10 cellular contexts compared by ENCODE assay signal in genomic region chr5:95647886-95648860, GRCh38. TPM values are rescaled to one million over a fixed set of nuclear protein-coding genes. Genes with fewer than 3 reads are reported as not detected.
DNase-seq lines count a peak whose midpoint lies in the region; ATAC-seq and TF ChIP-seq lines count a peak whose summit lies in the region.
"Had no signal": no experiment of that assay in that cellular context is flagged by ENCODE, and none has a peak within 500 bp of the region (broad histone marks: within the 10 kb centered on the region; RNA-seq: fewer than 3 reads in every experiment).

No MANE protein-coding gene starts in this region.

- H3K9me3 ChIP-seq in CD4-positive, alpha-beta memory T cell (ENCODE audit: control insufficient read depth in 1 of 2, low read length in 2 of 2): no peaks in the 10 kb centered on the region
- H3K9me3 ChIP-seq in Karpas-422 (ENCODE audit: low read length): no peaks in the 10 kb centered on the region
- no peaks in the 10 kb centered on the region for H3K9me3 ChIP-seq in ascending aorta

- H3K27me3 Mint-ChIP-seq in CD4-positive, alpha-beta memory T cell: no peaks in the 10 kb centered on the region
- H3K27me3 Mint-ChIP-seq in activated T-helper 17 cell treated with anti-CD3 and anti-CD28 coated beads, Interleukin-2, amount 50 U/mL, for 72 hours: no peaks in the 10 kb centered on the region
- no peaks in the 10 kb centered on the region for H3K27me3 Mint-ChIP-seq in mesothelial cell of epicardium (ENCODE audit: low read depth)

- H3K9ac ChIP-seq in Karpas-422 (ENCODE audit: low read length): peak overlapping the region; percentile 76

- peak overlapping the region; percentile 81; the same call in 1 of the 2 replicates for H2AFZ ChIP-seq in Karpas-422 (ENCODE audit: low read length)

- H3K27me3 ChIP-seq in CD4-positive, alpha-beta memory T cell (ENCODE audit: insufficient read depth, low read length): no peaks in the 10 kb centered on the region
- H3K27me3 ChIP-seq in Karpas-422 (ENCODE audit: low read length): no peaks in the 10 kb centered on the region
- no peaks in the 10 kb centered on the region for H3K27me3 ChIP-seq in ascending aorta

- CTCF ChIA-PET in CD4-positive, alpha-beta memory T cell (lab: Charles Lee; ENCODE audit: partially characterized antibody): interaction anchor here (0.6 to 8.3 kb wide), 8 partner anchors 16 to 196 kb away, joined by 3 to 131 read pairs (median 4); partner anchors contain the start of genes ARSK and SKIC3

- peaks cover 10 to 15% of the 10 kb centered on the region in 2 donors for H3K36me3 Mint-ChIP-seq in CD4-positive, alpha-beta memory T cell
- H3K36me3 Mint-ChIP-seq in activated T-helper 17 cell treated with anti-CD3 and anti-CD28 coated beads, Interleukin-2, amount 50 U/mL, for 72 hours (ENCODE audit: low read depth): peaks cover 17% of the 10 kb centered on the region
- H3K36me3 Mint-ChIP-seq in mesothelial cell of epicardium: peaks cover 4% of the 10 kb centered on the region

- H3K36me3 ChIP-seq in CD4-positive, alpha-beta memory T cell (ENCODE audit: insufficient read depth, low read length): peaks cover 4% of the 10 kb centered on the region
- H3K36me3 ChIP-seq in Karpas-422 (ENCODE audit: insufficient read depth, low read length): no peaks in the 10 kb centered on the region
- H3K36me3 ChIP-seq in ascending aorta: no peaks in the 10 kb centered on the region

- H3K4me2 ChIP-seq in Karpas-422 (ENCODE audit: low read depth, low read length, poor library complexity, severe bottlenecking): peak overlapping the region; percentile 92

- H3K9me2 ChIP-seq in Karpas-422 (replicated peaks; ENCODE audit: insufficient read depth, low read length): no peaks in the 10 kb centered on the region

- no peaks in the 10 kb centered on the region for H4K20me1 ChIP-seq in Karpas-422 (ENCODE audit: insufficient read depth, low read depth, low read length)

- DNase-seq in CD4-positive, alpha-beta memory T cell: peak in 1 of 5 donors; percentile 10
- DNase-seq in Karpas-422 (peak; percentile 48), mesothelial cell of epicardium (ENCODE audit: low spot score in 2 of 2, unreplicated experiment in 2 of 2) (no peak), iPS-NIHi7 (ENCODE audit: extremely low spot score) (no peak), ascending aorta (ENCODE audit: low spot score in 2 of 2) (no peak)
- DNase-seq in stimulated activated CD4-positive, alpha-beta T cell treated with anti-CD3 and anti-CD28 coated beads, Interleukin-4, amount 100 ng/mL, for 1 hour: no peak
- DNase-seq: retina had no signal

- H3K4me1 ChIP-seq in CD4-positive, alpha-beta memory T cell (ENCODE audit: insufficient read depth, low read length): peaks cover 31% of the 10 kb centered on the region
- H3K4me1 ChIP-seq in Karpas-422 (ENCODE audit: low read length): peaks cover 30% of the 10 kb centered on the region
- peaks cover 0 to 4% of the 10 kb centered on the region in 2 donors for H3K4me1 ChIP-seq in ascending aorta

- no peak overlapping the region for H3K4me3 ChIP-seq in CD4-positive, alpha-beta memory T cell (ENCODE audit: low read length in 2 of 2)
- H3K4me3 ChIP-seq in Karpas-422 (ENCODE audit: low read length): peak overlapping the region; percentile 76
- H3K4me3 ChIP-seq in ascending aorta: no peak overlapping the region

- H3K79me2 ChIP-seq in Karpas-422 (ENCODE audit: low read length): no peaks in the 10 kb centered on the region

- TF ChIP-seq CTCF in mesothelial cell of epicardium (IDR thresholded peaks at IDR 0.05; ENCODE audit: unreplicated experiment) (no peak), ascending aorta (IDR thresholded peaks at IDR 0.05) (no peak)

- POLR2A ChIA-PET in CD4-positive, alpha-beta memory T cell (lab: Charles Lee; ENCODE audit: partially characterized antibody): interaction anchor here (1.4 to 6.8 kb wide), 5 partner anchors 17 to 195 kb away, joined by 4 to 110 read pairs (median 25); partner anchors contain the start of genes ARSK, GPR150 and SKIC3

- ATAC-seq in activated T-helper 17 cell treated with anti-CD3 and anti-CD28 coated beads, Interleukin-2, amount 50 U/mL, for 72 hours (replicated peaks): peak; percentile 52
- no peak for ATAC-seq in GM18867 (IDR thresholded peaks at IDR 0.05; ENCODE audit: unreplicated experiment)

- no peak overlapping the region for H3K27ac ChIP-seq in CD4-positive, alpha-beta memory T cell (ENCODE audit: low read depth, low read length)
- H3K27ac ChIP-seq in Karpas-422 (ENCODE audit: low read length): no peak overlapping the region
- H3K27ac ChIP-seq in ascending aorta: no peak overlapping the region

- peak overlapping the region in 3 of 7 donors; percentile 9 to 57 (median 51) for H3K27ac Mint-ChIP-seq in CD4-positive, alpha-beta memory T cell
- peak overlapping the region; percentile 91 for H3K27ac Mint-ChIP-seq in activated T-helper 17 cell treated with anti-CD3 and anti-CD28 coated beads, Interleukin-2, amount 50 U/mL, for 72 hours
- no peak overlapping the region for H3K27ac Mint-ChIP-seq in mesothelial cell of epicardium

- peaks cover 20 to 40% (median 26%) of the 10 kb centered on the region in 4 donors for H3K4me1 Mint-ChIP-seq in CD4-positive, alpha-beta memory T cell
- H3K4me1 Mint-ChIP-seq in activated T-helper 17 cell treated with anti-CD3 and anti-CD28 coated beads, Interleukin-2, amount 50 U/mL, for 72 hours: peaks cover 8% of the 10 kb centered on the region
- peaks cover 8% of the 10 kb centered on the region for H3K4me1 Mint-ChIP-seq in mesothelial cell of epicardium

- intact Hi-C loops in CD4-positive, alpha-beta memory T cell (cut with micrococcal nuclease): loop anchor here (1.0 to 10.0 kb wide), 5 partner anchors 26 to 1517 kb away; partner anchors contain the start of genes CAST and ELL2
- intact Hi-C loops in ascending aorta (cut with DNase I): loop anchor here (2.0 to 10.0 kb wide), 8 partner anchors 27 to 1287 kb away; partner anchors contain the start of genes ARSK, CAST, ERAP1 and GPR150

- peak overlapping the region; percentile 6 to 93 (median 50) for H3K4me3 Mint-ChIP-seq in CD4-positive, alpha-beta memory T cell
- peak overlapping the region; percentile 81 for H3K4me3 Mint-ChIP-seq in activated T-helper 17 cell treated with anti-CD3 and anti-CD28 coated beads, Interleukin-2, amount 50 U/mL, for 72 hours
- H3K4me3 Mint-ChIP-seq in mesothelial cell of epicardium: peak overlapping the region; percentile 7

- H3K9me3 Mint-ChIP-seq in CD4-positive, alpha-beta memory T cell: no peaks in the 10 kb centered on the region
- H3K9me3 Mint-ChIP-seq in activated T-helper 17 cell treated with anti-CD3 and anti-CD28 coated beads, Interleukin-2, amount 50 U/mL, for 72 hours: no peaks in the 10 kb centered on the region
- no peaks in the 10 kb centered on the region for H3K9me3 Mint-ChIP-seq in mesothelial cell of epicardium

RNA-seq across cellular contexts. Expression of gene RFESD, which starts 1.6 kb away (rescaled TPM):
- 1 to 10 TPM; 9.1 to 9.3 TPM for total RNA-seq in CD4-positive, alpha-beta memory T cell
- 10 to 100 TPM in 1 of 2 donors, 1 to 10 TPM in 1; 9.9 to 11.8 TPM for polyA plus RNA-seq in CD4-positive, alpha-beta memory T cell
- 6.2 and 6.8 TPM in 2 replicates for total RNA-seq in Karpas-422 (2014; rRNA removed; shearing (Covaris generic); ENCODE audit: low replicate concordance)
- total RNA-seq in activated T-helper 17 cell treated with anti-CD3 and anti-CD28 coated beads, Interleukin-2, amount 50 U/mL, for 72 hours: 1 to 10 TPM; 4.2 to 9.3 TPM
- total RNA-seq in mesothelial cell of epicardium (3.4 to 4.2 TPM (median 3.5 TPM) in 3 replicates), ascending aorta (not detected)

RNA-seq across cellular contexts. Expression of gene GPR150, which starts 28.3 kb away (rescaled TPM):
- total RNA-seq in CD4-positive, alpha-beta memory T cell: 1 to 10 TPM; 1.5 to 2.4 TPM
- 1 to 10 TPM; 3.1 to 6.1 TPM for polyA plus RNA-seq in CD4-positive, alpha-beta memory T cell
- 0.34 and 0.51 TPM in 2 replicates for total RNA-seq in Karpas-422 (2014; rRNA removed; shearing (Covaris generic); ENCODE audit: low replicate concordance)
- total RNA-seq in activated T-helper 17 cell treated with anti-CD3 and anti-CD28 coated beads, Interleukin-2, amount 50 U/mL, for 72 hours: under 1 TPM; 0.35 to 0.61 TPM
- total RNA-seq in mesothelial cell of epicardium (not detected in 3 replicates), ascending aorta (9.6 TPM)

RNA-seq across cellular contexts. Expression of gene SPATA9, which starts 34.6 kb away (rescaled TPM):
- total RNA-seq in CD4-positive, alpha-beta memory T cell: not detected
- under 1 TPM in 1 of 2 donors, not detected in 1; 0.09 TPM for polyA plus RNA-seq in CD4-positive, alpha-beta memory T cell
- total RNA-seq in Karpas-422 (2014; rRNA removed; shearing (Covaris generic); ENCODE audit: low replicate concordance): not detected in 2 replicates
- total RNA-seq in activated T-helper 17 cell treated with anti-CD3 and anti-CD28 coated beads, Interleukin-2, amount 50 U/mL, for 72 hours: not detected
- total RNA-seq in mesothelial cell of epicardium (0.74 to 1.3 TPM (median 0.95 TPM) in 3 replicates), ascending aorta (not detected)
- total RNA-seq: T-helper 2 cell treated with Interferon-gamma antibody and Interleukin-4, amounts not matched to agents 100 ng/mL and 5 ng/mL, for 36 hours had no signal

Comparison
In these comparisons a context has a peak if more than half of its experiments do, and no peak if none do; other contexts are left out.
1. H3K4me3 Mint-ChIP-seq: peak in every context shown above with its lines; median percentile 81 in activated T-helper 17 cell treated with anti-CD3 and anti-CD28 coated beads, Interleukin-2, amount 50 U/mL, for 72 hours; 50 in CD4-positive, alpha-beta memory T cell; 7 in mesothelial cell of epicardium.